Comparison of ENCODE assay signal across 16 cellular contexts in the genomic region with DNA sequence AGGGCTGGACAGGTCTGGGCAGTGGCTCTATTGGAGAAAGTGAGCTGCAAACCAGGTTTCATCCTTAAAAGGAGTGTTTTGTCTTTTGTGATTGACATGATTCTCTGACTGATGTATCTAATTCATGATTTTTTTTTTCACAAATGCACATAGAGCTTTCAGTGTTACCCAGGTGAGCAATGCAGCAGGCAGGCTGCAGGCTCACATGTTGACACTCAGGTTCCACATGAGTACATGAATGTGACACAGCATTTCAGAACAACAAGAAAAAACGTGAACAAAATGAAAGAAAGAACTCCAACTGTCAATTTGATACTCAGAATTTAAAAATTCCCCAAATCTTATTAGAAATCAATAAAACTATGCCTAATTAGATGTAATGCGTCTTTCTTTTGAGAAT.
A peak's percentile ranks its signal among the peaks of the same experiment; 100 is the strongest.
DNase-seq lines count a peak whose midpoint lies in the region; ATAC-seq and TF ChIP-seq lines count a peak whose summit lies in the region.
"Had no signal": no experiment of that assay in that cellular context is flagged by ENCODE, and none has a peak within 500 bp of the region (broad histone marks: within the 10 kb centered on the region; RNA-seq: fewer than 3 reads in every experiment).

No MANE protein-coding gene starts in this region.

- H3K36me3 Mint-ChIP-seq in CD8-positive, alpha-beta T cell: no peaks in the 10 kb centered on the region
- no peaks in the 10 kb centered on the region for H3K36me3 Mint-ChIP-seq in HFFc6 (ENCODE audit: low read depth)
- H3K36me3 Mint-ChIP-seq in T-helper 17 cell (ENCODE audit: low read depth): no peaks in the 10 kb centered on the region
- H3K36me3 Mint-ChIP-seq: activated naive CD4-positive, alpha-beta T cell treated with anti-CD3 and anti-CD28 coated beads, Interleukin-2, amount 50 U/mL, for 72 hours had no signal

- intact Hi-C loops in CD8-positive, alpha-beta T cell (cut with DNase I, micrococcal nuclease): loop anchor here in 1 of 2 experiments (5.0 to 10.0 kb wide), 4 partner anchors 52 to 828 kb away; partner anchors contain the start of gene TRIB2

- H3K9me3 Mint-ChIP-seq in CD8-positive, alpha-beta T cell: no peaks in the 10 kb centered on the region
- H3K9me3 Mint-ChIP-seq in HFFc6: no peaks in the 10 kb centered on the region
- H3K9me3 Mint-ChIP-seq: activated naive CD4-positive, alpha-beta T cell treated with anti-CD3 and anti-CD28 coated beads, Interleukin-2, amount 50 U/mL, for 72 hours had no signal

- H3K9ac ChIP-seq in neural cell (ENCODE audit: low read length): no peak overlapping the region

- peak overlapping the region; percentile 66 for H3K4me3 Mint-ChIP-seq in CD8-positive, alpha-beta T cell
- peak overlapping the region; percentile 67 for H3K4me3 Mint-ChIP-seq in HFFc6
- H3K4me3 Mint-ChIP-seq in T-helper 17 cell: peak overlapping the region; percentile 36

- H3K9me2 ChIP-seq in neural cell (ENCODE audit: insufficient read depth, low read length): no peaks in the 10 kb centered on the region

- peak; percentile 43 for TF ChIP-seq EP300 in neural cell (conservative IDR thresholded peaks at IDR 0.05; ENCODE audit: poor library complexity, severe bottlenecking)

- no peaks in the 10 kb centered on the region for H3F3A ChIP-seq in neural cell (ENCODE audit: insufficient read depth, low read length, poor library complexity, severe bottlenecking)

- ATAC-seq in CD8-positive, alpha-beta T cell: peak; percentile 30
- no peak for ATAC-seq in T-helper 17 cell

- H3K4me3 ChIP-seq in CD8-positive, alpha-beta T cell (ENCODE audit: low read depth, low read length): no peak overlapping the region
- H3K4me3 ChIP-seq in neural cell (ENCODE audit: low read length): no peak overlapping the region
- H3K4me3 ChIP-seq: hepatocyte, left lung, MG63, skin epidermis, thoracic aorta had no signal

- POLR2A ChIA-PET in CD8-positive, alpha-beta T cell (lab: Charles Lee): interaction anchor here (0.7 to 1.1 kb wide), 3 partner anchors 46 to 540 kb away, joined by 3 read pairs; partner anchors contain the start of gene TRIB2

- H3K27ac ChIP-seq in CD8-positive, alpha-beta T cell (ENCODE audit: low read depth, low read length): no peak overlapping the region
- no peak overlapping the region for H3K27ac ChIP-seq in neural cell (ENCODE audit: low read length)
- H3K27ac ChIP-seq: hepatocyte, neutrophil, thoracic aorta had no signal

- no peak overlapping the region for H2AFZ ChIP-seq in neural cell (ENCODE audit: low read depth, low read length)
- H2AFZ ChIP-seq: hepatocyte had no signal

- no peaks in the 10 kb centered on the region for H3K36me3 ChIP-seq in CD8-positive, alpha-beta T cell (ENCODE audit: insufficient read depth, low read length)
- H3K36me3 ChIP-seq in neural cell (ENCODE audit: insufficient read depth, low read length): no peaks in the 10 kb centered on the region
- H3K36me3 ChIP-seq: left lung, MG63, neutrophil, thoracic aorta had no signal

- CTCF ChIA-PET in CD8-positive, alpha-beta T cell (lab: Charles Lee): no interaction called here

- TF ChIP-seq RAD21 in neural cell (conservative IDR thresholded peaks at IDR 0.05): no peak

- H3K27me3 ChIP-seq in CD8-positive, alpha-beta T cell (ENCODE audit: insufficient read depth, low read length): no peaks in the 10 kb centered on the region
- no peaks in the 10 kb centered on the region for H3K27me3 ChIP-seq in neural cell (ENCODE audit: insufficient read depth, low read depth, low read length)
- H3K27me3 ChIP-seq: hepatocyte, left lung, MG63, neutrophil had no signal

- no peak for TF ChIP-seq CTCF in CD8-positive, alpha-beta T cell (IDR thresholded peaks at IDR 0.05)
- TF ChIP-seq CTCF in HFFc6 (IDR thresholded peaks at IDR 0.05) (no peak), neural cell (IDR thresholded peaks at IDR 0.05; ENCODE audit: poor library complexity, severe bottlenecking) (no peak)

- peak overlapping the region; percentile 69 for H3K27ac Mint-ChIP-seq in CD8-positive, alpha-beta T cell
- H3K27ac Mint-ChIP-seq in HFFc6 (peak overlapping the region; percentile 67), T-helper 17 cell (peak overlapping the region; percentile 93)

- DNase-seq in CD8-positive, alpha-beta T cell: no peak
- DNase-seq in HFFc6 (no peak), T-helper 17 cell (no peak), Ammon's horn (ENCODE audit: low spot score) (no peak), dedifferentiated amniotic fluid mesenchymal stem cell (ENCODE audit: extremely low spot score) (no peak), SHP77 (lab: John Stamatoyannopoulos, UW) (no peak), mucosa of gallbladder (ENCODE audit: low spot score) (no peak)
- DNase-seq: RPMI8226 had no signal

- no peaks in the 10 kb centered on the region for H3K79me2 ChIP-seq in neural cell (replicated peaks; ENCODE audit: insufficient read depth, low read length)
- H3K79me2 ChIP-seq: hepatocyte had no signal

- no peaks in the 10 kb centered on the region for H4K20me1 ChIP-seq in neural cell (ENCODE audit: insufficient read depth)

- H3K4me2 ChIP-seq in neural cell (ENCODE audit: low read length): no peak overlapping the region
- H3K4me2 ChIP-seq: hepatocyte had no signal

- peaks cover 50% of the 10 kb centered on the region for H3K4me1 Mint-ChIP-seq in CD8-positive, alpha-beta T cell (ENCODE audit: low read depth)
- H3K4me1 Mint-ChIP-seq in HFFc6 (ENCODE audit: low read depth): peaks cover 44% of the 10 kb centered on the region
- peaks cover 43% of the 10 kb centered on the region for H3K4me1 Mint-ChIP-seq in T-helper 17 cell

- no peaks in the 10 kb centered on the region for H3K27me3 Mint-ChIP-seq in CD8-positive, alpha-beta T cell (ENCODE audit: low read depth)
- H3K27me3 Mint-ChIP-seq in HFFc6 (ENCODE audit: insufficient read depth): peaks cover 2% of the 10 kb centered on the region; the same call in 1 of the 2 replicates
- H3K27me3 Mint-ChIP-seq in T-helper 17 cell: no peaks in the 10 kb centered on the region

- peaks cover 27% of the 10 kb centered on the region for H3K4me1 ChIP-seq in CD8-positive, alpha-beta T cell (ENCODE audit: insufficient read depth, low read length)

- H3K9me3 ChIP-seq in CD8-positive, alpha-beta T cell (ENCODE audit: low read length): no peaks in the 10 kb centered on the region
- H3K9me3 ChIP-seq in T-helper 17 cell (ENCODE audit: control insufficient read depth, low read length, poor library complexity, severe bottlenecking) (no peaks in the 10 kb centered on the region), neural cell (ENCODE audit: low read length) (no peaks in the 10 kb centered on the region)
- H3K9me3 ChIP-seq: left lung, MG63, neutrophil, thoracic aorta had no signal

TF ChIP-seq in neural cell, 6 proteins besides CTCF, POLR2A, EP300 and RAD21:
- TF ChIP-seq REST (IDR thresholded peaks at IDR 0.05; ENCODE audit: borderline replicate concordance) (no peak), POLR2AphosphoS5 (IDR thresholded peaks at IDR 0.05) (peak; percentile 17)
